8 cellular contexts compared by ENCODE assay signal in the genomic region with DNA sequence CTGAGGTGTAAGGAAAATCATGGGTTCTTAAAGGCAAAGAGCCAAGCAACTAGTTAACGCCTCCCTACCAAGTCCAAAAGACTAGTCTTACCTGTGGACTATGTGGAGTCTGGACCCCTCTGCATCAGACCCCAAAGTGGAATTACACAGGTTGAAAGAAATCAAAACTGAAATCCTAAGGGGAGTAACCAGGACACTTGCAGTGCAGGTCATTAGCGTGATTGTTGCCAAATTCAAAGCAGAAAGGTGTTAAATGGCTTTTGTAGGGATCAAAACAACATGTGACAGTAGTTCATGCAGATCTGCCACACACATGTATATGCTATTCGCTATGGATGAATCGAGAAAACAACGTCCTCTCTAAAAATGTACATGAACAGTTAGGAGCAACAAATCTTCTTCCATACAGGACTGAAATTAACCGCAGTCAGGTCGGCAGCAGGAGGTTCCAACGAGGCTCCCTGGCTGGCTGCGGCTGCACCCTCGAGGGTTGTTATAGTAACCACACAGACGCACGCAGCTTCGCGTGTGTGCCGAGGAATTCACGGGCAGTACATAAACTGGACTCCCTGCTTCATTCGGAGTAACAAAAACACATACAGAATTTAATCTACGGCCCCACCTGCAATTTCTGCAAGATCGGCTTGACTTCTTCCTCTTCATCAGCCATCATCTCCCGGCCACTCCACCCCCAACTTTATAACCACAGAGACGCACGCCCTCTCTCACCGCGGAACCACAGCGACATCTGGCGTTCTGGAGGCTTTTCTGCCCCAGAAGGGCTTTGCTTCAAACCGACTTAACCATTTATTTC. TPM values are rescaled to one million over a fixed set of nuclear protein-coding genes. Genes with fewer than 3 reads are reported as not detected.
DNase-seq lines count a peak whose midpoint lies in the region; ATAC-seq and TF ChIP-seq lines count a peak whose summit lies in the region.

Gene TTC5, minus strand, starts transcription at position 687 of the 814 bp plus-strand sequence. Its CDS starts 14 bp downstream, at position 673.

- DNase-seq in AG04450 (ENCODE audit: low read depth, low spot score) (peak; percentile 81), NCI-H2227 (lab: John Stamatoyannopoulos, UW; ENCODE audit: unreplicated experiment) (peak; percentile 90), WERI-Rb-1 (peak; percentile 83), cardiac fibroblast (ENCODE audit: low read depth in 2 of 2) (peak; percentile 94 to 95), iris pigment epithelial cell (ENCODE audit: low read depth) (peak; percentile 90)
- DNase-seq in stimulated activated CD4-positive, alpha-beta T cell treated with anti-CD3 and anti-CD28 coated beads, Interleukin-12 subunit alpha, Interleukin-12 subunit beta, amount 100 ng/mL, for 24 hours (ENCODE audit: low read depth in 2 of 2): peak; percentile 77 to 84

- H3K27ac ChIP-seq in AG04450 (ENCODE audit: low read depth, low read length) (no peak within 1 kb of the TSS), WERI-Rb-1 (no peak within 1 kb of the TSS)

- ATAC-seq in GM18873 (IDR thresholded peaks at IDR 0.05; ENCODE audit: low FRiP score, unreplicated experiment) (peak; percentile 93), HG03159 (IDR thresholded peaks at IDR 0.05; ENCODE audit: unreplicated experiment) (peak; percentile 92)

- TF ChIP-seq CTCF in AG04450 (IDR thresholded peaks at IDR 0.05; ENCODE audit: low read depth, low read length): peak; percentile 97
- TF ChIP-seq CTCF in WERI-Rb-1 (IDR thresholded peaks at IDR 0.05; ENCODE audit: low read depth, low read length): peak; percentile 89
- peak; percentile 95 for TF ChIP-seq CTCF in cardiac fibroblast (IDR thresholded peaks at IDR 0.05; ENCODE audit: low read depth, low read length)

- H3K36me3 ChIP-seq in WERI-Rb-1: peaks cover 2% of the 10 kb centered on the region

- CTCF ChIA-PET in AG04450 (lab: Charles Lee): interaction anchor here (0.6 to 2.4 kb wide), 11 partner anchors 9 to 168 kb away, joined by 3 to 23 read pairs (median 3); partner anchors contain the start of gene CCNB1IP1

- H3K27me3 ChIP-seq in AG04450 (ENCODE audit: control insufficient read depth, insufficient read depth, low read length) (no peaks in the 10 kb centered on the region), WERI-Rb-1 (ENCODE audit: insufficient read depth, low read depth, severe bottlenecking) (no peaks in the 10 kb centered on the region)

- H3K4me3 ChIP-seq in AG04450 (ENCODE audit: low read depth, low read length): peak within 1 kb of the TSS; percentile 70
- peak within 1 kb of the TSS; percentile 82 for H3K4me3 ChIP-seq in WERI-Rb-1 (ENCODE audit: low read depth, low read length)
- H3K4me3 ChIP-seq in cardiac fibroblast (replicated peaks in 1 of 2; ENCODE audit: low read depth in 2 of 2, low read length in 2 of 2): peak within 1 kb of the TSS; percentile 62 to 69

- POLR2A ChIA-PET in AG04450 (lab: Yijun Ruan, JAX): interaction anchor here (1.4 kb wide), 1 partner anchor 38 kb away, joined by 4 read pairs; the partner anchor contains the start of gene PARP2

- H3K9me3 ChIP-seq in AG04450 (ENCODE audit: control insufficient read depth, insufficient read depth, low read length): no peaks in the 10 kb centered on the region
- H3K9me3 ChIP-seq in WERI-Rb-1 (ENCODE audit: severe bottlenecking): no peaks in the 10 kb centered on the region

RNA-seq across cellular contexts. Expression of gene TTC5, which starts in this region (rescaled TPM):
- polyA plus RNA-seq in AG04450 (2011; rRNA removed): 20.0 and 23.5 TPM in 2 replicates
- 30.9 and 34.3 TPM in 2 replicates for polyA minus RNA-seq in AG04450 (2011; rRNA and poly(A)+ RNA removed)
